In genomic region chr1:12386130-12386529, GRCh38 we compare ENCODE assay signal across 1 cellular context.
TF ChIP-seq lines count a peak whose summit lies in the region.

No MANE protein-coding gene starts in this region.

TF ChIP-seq in HepG2, 621 proteins besides CTCF, POLR2A, EP300 and RAD21 (continued from another document and continues in another):
- TF ChIP-seq ARHGAP35 (CRISPR knock-in tag; IDR thresholded peaks at IDR 0.05; ENCODE audit: borderline replicate concordance) (no peak), ZC3H13 (CRISPR knock-in tag; IDR thresholded peaks at IDR 0.05) (no peak), ZNF441 (CRISPR knock-in tag; IDR thresholded peaks at IDR 0.05; ENCODE audit: borderline replicate concordance) (no peak), GABPB1 (CRISPR knock-in tag; IDR thresholded peaks at IDR 0.05) (no peak), NAIF1 (CRISPR knock-in tag; IDR thresholded peaks at IDR 0.05; ENCODE audit: borderline replicate concordance) (no peak), CSRNP2 (CRISPR knock-in tag; conservative IDR thresholded peaks at IDR 0.05; ENCODE audit: low read depth) (no peak), NFKB2 (CRISPR knock-in tag; IDR thresholded peaks at IDR 0.05; ENCODE audit: borderline replicate concordance) (no peak), TRIM24 (CRISPR knock-in tag; IDR thresholded peaks at IDR 0.05) (no peak), SUZ12 (IDR thresholded peaks at IDR 0.05; ENCODE audit: low read depth, low read length) (no peak), RERE (CRISPR knock-in tag; IDR thresholded peaks at IDR 0.05; ENCODE audit: low read depth) (no peak), ASH2L (IDR thresholded peaks at IDR 0.05; ENCODE audit: insufficient read length, low read depth, low read length) (no peak), ZNF597 (CRISPR knock-in tag; IDR thresholded peaks at IDR 0.05) (no peak), ATF5 (CRISPR knock-in tag; IDR thresholded peaks at IDR 0.05; ENCODE audit: low read depth) (no peak), HOMEZ (CRISPR knock-in tag; IDR thresholded peaks at IDR 0.05; ENCODE audit: low read depth) (0 out of 2 replicates have a peak, but pooled peaks have one; percentile 14), ZNF577 (CRISPR knock-in tag; IDR thresholded peaks at IDR 0.05; ENCODE audit: borderline replicate concordance, low read depth) (no peak), PBX3 (CRISPR knock-in tag; IDR thresholded peaks at IDR 0.05; ENCODE audit: borderline replicate concordance) (no peak), AGO2 (optimal IDR thresholded peaks at IDR 0.05; ENCODE audit: low read depth, low read length) (no peak), FOXP1 (IDR thresholded peaks at IDR 0.05) (no peak), FOXP1 (CRISPR knock-in tag; IDR thresholded peaks at IDR 0.05) (no peak), ZNF280B (CRISPR knock-in tag; IDR thresholded peaks at IDR 0.05; ENCODE audit: borderline replicate concordance) (no peak), ZNF691 (CRISPR knock-in tag; IDR thresholded peaks at IDR 0.05; ENCODE audit: borderline replicate concordance, low read depth) (no peak), SAP130 (CRISPR knock-in tag; IDR thresholded peaks at IDR 0.05; ENCODE audit: low read depth) (peak; percentile 26; the same call in 1 of the 2 replicates), KDM4B (CRISPR knock-in tag; IDR thresholded peaks at IDR 0.05) (no peak), SP4 (CRISPR knock-in tag; IDR thresholded peaks at IDR 0.05) (no peak), NCOA2 (CRISPR knock-in tag; IDR thresholded peaks at IDR 0.05) (no peak), REL (CRISPR knock-in tag; conservative IDR thresholded peaks at IDR 0.05) (no peak), ZNF468 (CRISPR knock-in tag; IDR thresholded peaks at IDR 0.05) (no peak), PRDM15 (CRISPR knock-in tag; IDR thresholded peaks at IDR 0.05) (no peak), ATM (IDR thresholded peaks at IDR 0.05; ENCODE audit: borderline replicate concordance) (no peak), ZNF781 (CRISPR knock-in tag; IDR thresholded peaks at IDR 0.05; ENCODE audit: borderline replicate concordance, not compliant biosample characterization) (no peak), KDM5A (IDR thresholded peaks at IDR 0.05; ENCODE audit: borderline replicate concordance, low read length) (no peak), NFE2L2 (IDR thresholded peaks at IDR 0.05; ENCODE audit: low read length) (no peak)
